In the genomic region with DNA sequence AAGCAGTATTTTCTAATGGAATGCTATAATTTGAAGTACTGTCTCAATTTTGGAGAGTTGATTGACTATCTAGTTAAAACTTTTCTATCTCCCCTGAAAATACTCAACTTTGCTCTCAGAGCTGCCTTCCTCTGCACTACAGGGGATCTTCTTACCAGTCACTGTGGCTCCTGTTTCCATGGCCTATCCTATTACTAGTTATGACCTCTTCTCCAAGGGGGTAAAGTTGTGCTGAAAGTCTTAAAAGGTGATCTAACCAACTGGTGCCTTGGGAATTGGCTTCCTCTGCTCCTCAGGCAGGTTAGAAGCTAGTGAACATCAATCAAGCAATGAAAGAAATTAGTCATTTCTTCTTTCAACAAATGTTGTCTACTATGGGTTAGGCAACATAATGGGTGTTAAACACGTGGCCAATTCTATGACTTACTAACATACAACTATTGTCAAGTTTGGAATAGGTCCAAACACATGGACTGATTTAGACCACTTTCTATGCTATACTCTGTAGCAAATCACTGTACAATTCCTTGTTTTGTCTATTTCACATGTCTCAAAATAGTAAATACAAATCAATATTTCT, we compare ENCODE assay signal across 1 cellular context.
TF ChIP-seq lines count a peak whose summit lies in the region.

No MANE protein-coding gene starts in this region.

TF ChIP-seq in WTC11, 78 proteins besides CTCF, POLR2A, EP300 and RAD21 (continued from another document):
- TF ChIP-seq, protein P1, sequence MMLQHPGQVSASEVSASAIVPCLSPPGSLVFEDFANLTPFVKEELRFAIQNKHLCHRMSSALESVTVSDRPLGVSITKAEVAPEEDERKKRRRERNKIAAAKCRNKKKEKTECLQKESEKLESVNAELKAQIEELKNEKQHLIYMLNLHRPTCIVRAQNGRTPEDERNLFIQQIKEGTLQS (CRISPR knock-in tag; conservative IDR thresholded peaks at IDR 0.05), result no peak
- TF ChIP-seq NR1H2 (CRISPR knock-in tag; IDR thresholded peaks at IDR 0.05) (no peak), ZNF416 (CRISPR knock-in tag; IDR thresholded peaks at IDR 0.05) (no peak)
